8 cellular contexts compared by ENCODE assay signal in the genomic region with DNA sequence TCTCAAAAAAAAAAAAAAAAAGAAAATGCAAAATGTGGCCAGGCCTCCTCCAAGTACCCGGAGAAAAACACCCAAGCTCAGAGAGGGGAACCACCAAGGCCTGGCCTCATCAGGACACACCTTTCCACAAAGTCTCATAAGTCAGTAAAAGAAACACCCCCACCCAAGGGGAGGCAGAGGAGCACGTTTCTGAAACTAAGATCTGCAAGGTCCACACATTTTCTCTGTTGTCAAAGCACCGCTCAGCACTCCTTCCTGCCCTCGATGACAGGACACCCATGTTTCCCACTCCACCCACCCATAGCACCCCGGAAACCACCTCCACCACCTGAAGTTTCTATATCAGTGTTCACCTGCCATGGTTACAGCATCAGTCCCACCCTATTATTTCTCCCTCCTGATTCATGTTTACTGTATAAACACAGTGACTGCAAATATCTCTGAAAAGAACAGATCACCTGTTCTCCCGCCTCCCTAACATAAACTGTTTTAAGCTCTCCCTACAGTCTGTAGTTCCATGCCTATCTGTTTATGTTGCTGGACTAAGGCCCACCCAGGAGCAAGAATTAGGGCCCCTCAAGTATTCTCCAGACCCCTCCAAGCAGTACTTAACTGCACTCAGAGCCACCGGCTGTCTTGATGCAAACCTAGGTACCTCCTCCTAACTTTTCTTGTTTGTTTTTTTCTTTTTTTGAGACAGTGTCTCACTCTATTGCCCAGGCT. TPM values are rescaled to one million over a fixed set of nuclear protein-coding genes. Genes with fewer than 3 reads are reported as not detected.
A peak's percentile ranks its signal among the peaks of the same experiment; 100 is the strongest.
DNase-seq lines count a peak whose midpoint lies in the region; ATAC-seq, FAIRE-seq and TF ChIP-seq lines count a peak whose summit lies in the region.

No MANE protein-coding gene starts in this region.

- FAIRE-seq in A549 (lab: Jason Lieb, UNC): no peak

- ATAC-seq in A549: no peak
- peak; percentile 62 for ATAC-seq in GM19438 (IDR thresholded peaks at IDR 0.05; ENCODE audit: low read depth, unreplicated experiment)
- peak; percentile 51 for ATAC-seq in HG03521 (IDR thresholded peaks at IDR 0.05; ENCODE audit: unreplicated experiment)

- TF ChIP-seq RAD21 in A549 (conservative IDR thresholded peaks at IDR 0.05 in 1 of 2, IDR thresholded peaks at IDR 0.05 in 1 of 2): no peak

- TF ChIP-seq CTCF in A549 (IDR thresholded peaks at IDR 0.05) (no peak), neural progenitor cell (IDR thresholded peaks at IDR 0.05) (no peak)

- peaks cover 5% of the 10 kb centered on the region for H4K20me1 ChIP-seq in neural progenitor cell (ENCODE audit: low read depth)

- no peaks in the 10 kb centered on the region for H3K79me2 ChIP-seq in neural progenitor cell (ENCODE audit: low read depth)

- H3K9me3 ChIP-seq in A549 (no peaks in the 10 kb centered on the region), neural progenitor cell (ENCODE audit: low read depth) (no peaks in the 10 kb centered on the region)

- H3K4me2 ChIP-seq in A549: peak overlapping the region; percentile 91; the same call in 2 of the 3 replicates
- H3K4me2 ChIP-seq in neural progenitor cell: no peak overlapping the region

- peaks cover 14% of the 10 kb centered on the region for H3F3A ChIP-seq in neural progenitor cell (ENCODE audit: low read depth)

- H3K4me3 Mint-ChIP-seq in neural progenitor cell: peak overlapping the region; percentile 89

- no peaks in the 10 kb centered on the region for H3K36me3 Mint-ChIP-seq in neural progenitor cell

- DNase-seq in A549 (ENCODE audit: low read depth in 1 of 2, low spot score in 1 of 2): no peak
- peak; percentile 84 for DNase-seq in activated CD8-positive, alpha-beta memory T cell treated with anti-CD3 and anti-CD28 coated beads, Interleukin-2, amount 50 U/mL, for 48 hours
- DNase-seq in neural progenitor cell (ENCODE audit: low spot score): no peak
- no peak for DNase-seq in hippocampal formation (lab: John Stamatoyannopoulos, UW)
- no peak for DNase-seq in amygdala (lab: John Stamatoyannopoulos, UW)
- DNase-seq in dedifferentiated amniotic fluid mesenchymal stem cell (ENCODE audit: extremely low spot score): no peak

- H3K4me1 ChIP-seq in A549: peaks cover 8% of the 10 kb centered on the region
- peaks cover 3% of the 10 kb centered on the region for H3K4me1 ChIP-seq in neural progenitor cell

- no peak overlapping the region for H3K9ac ChIP-seq in neural progenitor cell

- peaks cover 5% of the 10 kb centered on the region for H3K27me3 Mint-ChIP-seq in neural progenitor cell (ENCODE audit: insufficient read depth, low read depth)

- H3K4me3 ChIP-seq in A549: no peak overlapping the region
- H3K4me3 ChIP-seq in neural progenitor cell: no peak overlapping the region

- no peak overlapping the region for H2AFZ ChIP-seq in neural progenitor cell (replicated peaks)

- H3K27ac ChIP-seq in A549 (no peak overlapping the region), neural progenitor cell (no peak overlapping the region)

- CTCF ChIA-PET in A549 (lab: Yijun Ruan, JAX): interaction anchor here (0.6 to 32.6 kb wide), 5 partner anchors 12 to 125 kb away, joined by 3 to 833 read pairs (median 3); partner anchors contain the start of gene VASN

- H3K4me1 Mint-ChIP-seq in neural progenitor cell: peaks cover 19% of the 10 kb centered on the region

- H3K36me3 ChIP-seq in neural progenitor cell: no peaks in the 10 kb centered on the region

- H3K9me3 Mint-ChIP-seq in neural progenitor cell: no peaks in the 10 kb centered on the region

- H3K27ac Mint-ChIP-seq in neural progenitor cell: no peak overlapping the region

- WGBS in A549 (ENCODE audit: missing lambda C conversion rate): 91% methylated on average over 7 of the region's 7 CpGs

- POLR2A ChIA-PET in A549 (lab: Yijun Ruan, JAX): interaction anchor here (0.5 to 0.9 kb wide), 2 partner anchors 12 to 231 kb away, joined by 5 to 6 read pairs; no protein-coding TSS in a partner anchor

- peaks cover 15% of the 10 kb centered on the region for H3K27me3 ChIP-seq in neural progenitor cell

- no peak for TF ChIP-seq EP300 in A549 (IDR thresholded peaks at IDR 0.05)

- TF ChIP-seq POLR2A in A549 (IDR thresholded peaks at IDR 0.05; ENCODE audit: low read length): no peak

TF ChIP-seq in A549, 52 proteins besides CTCF, POLR2A, EP300 and RAD21:
- TF ChIP-seq BCL3 (IDR thresholded peaks at IDR 0.05) (no peak), TFCP2L1 (CRISPR knock-in tag; IDR thresholded peaks at IDR 0.05) (no peak), RCOR1 (IDR thresholded peaks at IDR 0.05; ENCODE audit: low read depth, low read length) (no peak), SMC3 (IDR thresholded peaks at IDR 0.05) (no peak), CBX2 (IDR thresholded peaks at IDR 0.05; ENCODE audit: borderline replicate concordance, low read depth) (no peak), EHMT2 (IDR thresholded peaks at IDR 0.05; ENCODE audit: low read depth) (no peak), ESRRA (IDR thresholded peaks at IDR 0.05; ENCODE audit: borderline replicate concordance, low read length) (no peak), BHLHE40 (IDR thresholded peaks at IDR 0.05; ENCODE audit: low read depth, low read length) (no peak), CHD2 (IDR thresholded peaks at IDR 0.05; ENCODE audit: low read length, partially characterized antibody) (no peak), HES2 (IDR thresholded peaks at IDR 0.05) (no peak), KDM5A (IDR thresholded peaks at IDR 0.05) (no peak), NR3C1 (IDR thresholded peaks at IDR 0.05) (no peak), FOXS1 (CRISPR knock-in tag; IDR thresholded peaks at IDR 0.05) (no peak), RFX5 (IDR thresholded peaks at IDR 0.05) (no peak)
- TF ChIP-seq, protein P1, sequence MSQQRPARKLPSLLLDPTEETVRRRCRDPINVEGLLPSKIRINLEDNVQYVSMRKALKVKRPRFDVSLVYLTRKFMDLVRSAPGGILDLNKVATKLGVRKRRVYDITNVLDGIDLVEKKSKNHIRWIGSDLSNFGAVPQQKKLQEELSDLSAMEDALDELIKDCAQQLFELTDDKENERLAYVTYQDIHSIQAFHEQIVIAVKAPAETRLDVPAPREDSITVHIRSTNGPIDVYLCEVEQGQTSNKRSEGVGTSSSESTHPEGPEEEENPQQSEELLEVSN (IDR thresholded peaks at IDR 0.05; ENCODE audit: borderline replicate concordance, low read depth): no peak

RNA-seq across cellular contexts. Expression of gene CORO7, which starts 2.0 kb away (rescaled TPM):
- polyA plus RNA-seq in A549 (2011; rRNA removed): 5.7 and 6.0 TPM in 2 replicates
- polyA plus RNA-seq in A549 (2012; cell fraction: cytosol; rRNA removed): 13.3 and 15.4 TPM in 2 replicates
- polyA plus RNA-seq in A549 (2012; cell fraction: nucleus; rRNA removed): 97.0 and 109 TPM in 2 replicates
- polyA plus RNA-seq in A549 (2017; fragmentation: RNase III; extraction: RNeasy Plus Mini Kit Qiagen cat#74134 plus additional on column Dnase treatment): 11.1 to 12.6 TPM (median 11.9 TPM) in 3 replicates
- polyA minus RNA-seq in A549 (2011; rRNA and poly(A)+ RNA removed): 19.1 and 19.6 TPM in 2 replicates
- 6.8 and 21.8 TPM in 2 replicates for total RNA-seq in neural progenitor cell (ENCODE audit: low replicate concordance)

RNA-seq across cellular contexts. Expression of gene DNAJA3, which starts 11.3 kb away (rescaled TPM):
- 70.9 and 77.2 TPM in 2 replicates for polyA plus RNA-seq in A549 (2011; rRNA removed)
- polyA plus RNA-seq in A549 (2012; cell fraction: cytosol; rRNA removed): 103 and 111 TPM in 2 replicates
- 109 and 116 TPM in 2 replicates for polyA plus RNA-seq in A549 (2012; cell fraction: nucleus; rRNA removed)
- 64.6 to 71.6 TPM (median 66.0 TPM) in 3 replicates for polyA plus RNA-seq in A549 (2017; fragmentation: RNase III; extraction: RNeasy Plus Mini Kit Qiagen cat#74134 plus additional on column Dnase treatment)
- 47.4 and 54.4 TPM in 2 replicates for polyA minus RNA-seq in A549 (2011; rRNA and poly(A)+ RNA removed)
- 27.3 and 47.2 TPM in 2 replicates for total RNA-seq in neural progenitor cell (ENCODE audit: low replicate concordance)

RNA-seq across cellular contexts. Expression of gene VASN, which starts 42.7 kb away (rescaled TPM):
- polyA plus RNA-seq in A549 (2011; rRNA removed) (2.0 and 2.3 TPM in 2 replicates), A549 (2017; fragmentation: RNase III; extraction: RNeasy Plus Mini Kit Qiagen cat#74134 plus additional on column Dnase treatment) (4.0 to 4.7 TPM (median 4.2 TPM) in 3 replicates)
- 6.1 and 9.5 TPM in 2 replicates for polyA plus RNA-seq in A549 (2012; cell fraction: cytosol; rRNA removed)
- 14.0 and 32.6 TPM in 2 replicates for polyA plus RNA-seq in A549 (2012; cell fraction: nucleus; rRNA removed)
- polyA minus RNA-seq in A549 (2011; rRNA and poly(A)+ RNA removed): 1.3 and 1.8 TPM in 2 replicates
- 3.1 and 7.5 TPM in 2 replicates for total RNA-seq in neural progenitor cell (ENCODE audit: low replicate concordance)

Comparison
In these comparisons a context has a peak if more than half of its experiments do, and no peak if none do; other contexts are left out.
1. ATAC-seq: peak in GM19438 (single experiment) and HG03521 (single experiment); none in A549 (0 of 2).